ENCODE assay signal across 1 cellular context in the genomic region with DNA sequence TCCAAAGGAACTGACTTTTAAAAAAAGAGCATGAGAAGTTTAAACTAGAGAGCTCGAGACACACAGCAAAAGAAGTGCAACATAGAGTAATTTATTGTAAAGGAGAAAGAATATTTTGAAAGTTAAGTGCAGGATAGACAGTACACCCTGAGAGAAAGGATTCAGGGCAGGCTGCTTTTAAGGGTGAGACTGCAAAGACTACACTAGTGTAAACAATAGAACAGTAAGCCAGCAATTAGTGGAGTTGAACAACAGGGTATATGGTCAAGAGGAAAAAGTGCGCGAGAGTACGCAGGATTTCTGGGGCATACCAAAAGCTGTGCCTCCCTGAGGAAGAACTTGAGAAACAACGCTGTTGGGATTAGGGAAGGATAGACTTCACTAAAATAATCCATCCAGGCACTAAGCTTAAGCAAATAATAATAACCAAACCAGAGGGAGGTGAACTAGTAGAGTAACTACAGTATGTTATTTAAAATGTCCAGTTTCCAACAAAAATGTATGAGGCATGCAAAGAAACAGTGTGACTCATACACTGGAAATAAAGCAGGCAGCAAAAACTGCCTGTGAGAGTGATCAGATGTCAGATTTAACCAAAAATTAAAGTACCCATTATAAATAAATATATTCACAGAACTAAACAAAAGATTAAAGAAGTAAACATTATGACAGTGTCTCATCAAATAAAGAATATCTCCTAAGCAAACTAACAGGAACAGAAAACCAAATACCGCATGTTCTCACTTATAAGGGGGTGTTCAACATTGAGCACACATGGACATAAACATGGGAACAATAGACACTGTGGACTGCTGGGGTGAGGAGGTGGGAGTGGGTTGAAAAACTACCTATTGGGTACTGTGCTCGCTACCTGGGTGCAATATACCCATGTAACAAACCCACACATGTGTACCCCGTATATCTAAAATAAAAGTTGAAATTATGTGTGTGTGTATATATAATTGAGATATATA.
TF ChIP-seq lines count a peak whose summit lies in the region.

No MANE protein-coding gene starts in this region.

TF ChIP-seq in HepG2, 621 proteins besides CTCF, POLR2A, EP300 and RAD21 (continued from another document):
- TF ChIP-seq RBM22 (optimal IDR thresholded peaks at IDR 0.05; ENCODE audit: low read length) = no peak
- no peak for TF ChIP-seq RBAK (CRISPR knock-in tag; IDR thresholded peaks at IDR 0.05)
- TF ChIP-seq ZNF607 (CRISPR knock-in tag; IDR thresholded peaks at IDR 0.05; ENCODE audit: borderline replicate concordance) = no peak
- TF ChIP-seq, protein P1, sequence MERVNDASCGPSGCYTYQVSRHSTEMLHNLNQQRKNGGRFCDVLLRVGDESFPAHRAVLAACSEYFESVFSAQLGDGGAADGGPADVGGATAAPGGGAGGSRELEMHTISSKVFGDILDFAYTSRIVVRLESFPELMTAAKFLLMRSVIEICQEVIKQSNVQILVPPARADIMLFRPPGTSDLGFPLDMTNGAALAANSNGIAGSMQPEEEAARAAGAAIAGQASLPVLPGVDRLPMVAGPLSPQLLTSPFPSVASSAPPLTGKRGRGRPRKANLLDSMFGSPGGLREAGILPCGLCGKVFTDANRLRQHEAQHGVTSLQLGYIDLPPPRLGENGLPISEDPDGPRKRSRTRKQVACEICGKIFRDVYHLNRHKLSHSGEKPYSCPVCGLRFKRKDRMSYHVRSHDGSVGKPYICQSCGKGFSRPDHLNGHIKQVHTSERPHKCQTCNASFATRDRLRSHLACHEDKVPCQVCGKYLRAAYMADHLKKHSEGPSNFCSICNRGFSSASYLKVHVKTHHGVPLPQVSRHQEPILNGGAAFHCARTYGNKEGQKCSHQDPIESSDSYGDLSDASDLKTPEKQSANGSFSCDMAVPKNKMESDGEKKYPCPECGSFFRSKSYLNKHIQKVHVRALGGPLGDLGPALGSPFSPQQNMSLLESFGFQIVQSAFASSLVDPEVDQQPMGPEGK (CRISPR knock-in tag; IDR thresholded peaks at IDR 0.05) = no peak
- no peak for TF ChIP-seq HHEX (CRISPR knock-in tag; IDR thresholded peaks at IDR 0.05)
- TF ChIP-seq ZNF264 (CRISPR knock-in tag; IDR thresholded peaks at IDR 0.05) = no peak
- no peak for TF ChIP-seq ZNF337 (CRISPR knock-in tag; IDR thresholded peaks at IDR 0.05; ENCODE audit: borderline replicate concordance, low read depth)
- TF ChIP-seq GABPB1 (CRISPR knock-in tag; IDR thresholded peaks at IDR 0.05) = no peak
